28 cellular contexts compared by ENCODE assay signal in the genomic region with DNA sequence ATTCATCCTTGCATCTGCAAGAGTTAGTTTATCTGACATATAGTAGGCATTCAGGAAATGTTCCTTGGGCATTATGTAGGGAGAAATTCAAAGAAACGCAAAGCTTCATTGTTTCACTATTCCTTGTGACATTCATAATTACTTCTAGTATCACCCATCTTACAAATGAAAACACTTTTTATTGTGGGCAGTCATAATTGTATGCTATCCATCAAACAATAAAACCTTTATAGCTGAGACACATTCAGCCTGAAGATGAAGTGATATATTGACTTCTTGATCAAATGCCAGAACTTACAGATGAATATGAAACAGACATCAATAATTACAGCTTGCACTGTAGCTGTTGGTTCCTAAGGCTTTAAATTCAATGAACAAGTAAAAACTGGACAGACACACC.
"Had no signal": no experiment of that assay in that cellular context is flagged by ENCODE, and none has a peak within 500 bp of the region (broad histone marks: within the 10 kb centered on the region; RNA-seq: fewer than 3 reads in every experiment).

No MANE protein-coding gene starts in this region.

- DNase-seq: activated B cell treated with CpG ODN at 0.5 μM for 24 hours; activated CD4-positive, alpha-beta T cell treated with anti-CD3 and anti-CD28 coated beads for 1 hour; activated CD4-positive, alpha-beta T cell treated with anti-CD3 and anti-CD28 coated beads, Interleukin-2, amount 10 ng/mL, durations not matched to agents 24 days and 14 days; activated CD4-positive, alpha-beta T cell treated with anti-CD3 and anti-CD28 coated beads, Interleukin-2, amount 50 U/mL, for 48 hours; activated gamma-delta T cell; activated naive CD4-positive, alpha-beta T cell treated with anti-CD3 and anti-CD28 coated beads, Interleukin-2, amount 10 ng/mL, durations not matched to agents 7 days and 5 days; activated naive CD8-positive, alpha-beta T cell treated with anti-CD3 and anti-CD28 coated beads, Interleukin-2, amount 10 ng/mL, durations not matched to agents 7 days and 5 days; activated T-cell treated with anti-CD3 and anti-CD28 coated beads for 4 hours; activated T-cell treated with anti-CD3 and anti-CD28 coated beads, Interleukin-2, amount 50 U/mL, for 48 hours; adrenal gland; cerebellar nuclear complex; colonic mucosa; KG1; MV-4-11; NCI-H1092 treated with DMSO at 0.1 percent for 48 hours; NCI-H146; NCI-H187 treated with DMSO at 0.1 percent for 48 hours; NCI-H2081 treated with DMSO at 0.1 percent for 48 hours; NCI-H446; NCI-H524; NCI-H82; PC-3; SHP77; T-helper 17 cell; T-helper 9 cell had no signal

- H3K9me3 Mint-ChIP-seq: activated B cell treated with CpG ODN at 0.5 μM for 24 hours; activated CD4-positive, alpha-beta T cell treated with anti-CD3 and anti-CD28 coated beads, Interleukin-2, amount 10 ng/mL, durations not matched to agents 24 days and 14 days; activated naive CD4-positive, alpha-beta T cell treated with anti-CD3 and anti-CD28 coated beads, Interleukin-2, amount 10 ng/mL, durations not matched to agents 7 days and 5 days; activated naive CD8-positive, alpha-beta T cell treated with anti-CD3 and anti-CD28 coated beads, Interleukin-2, amount 10 ng/mL, durations not matched to agents 7 days and 5 days; activated T-helper 17 cell treated with anti-CD3 and anti-CD28 coated beads, Interleukin-2, amount 50 U/mL, for 72 hours; IgD-negative memory B cell had no signal

- H3K27me3 Mint-ChIP-seq: activated B cell treated with CpG ODN at 0.5 μM for 24 hours; activated CD4-positive, alpha-beta T cell treated with anti-CD3 and anti-CD28 coated beads, Interleukin-2, amount 10 ng/mL, durations not matched to agents 24 days and 14 days; activated naive CD4-positive, alpha-beta T cell treated with anti-CD3 and anti-CD28 coated beads, Interleukin-2, amount 10 ng/mL, durations not matched to agents 7 days and 5 days; activated naive CD8-positive, alpha-beta T cell treated with anti-CD3 and anti-CD28 coated beads, Interleukin-2, amount 10 ng/mL, durations not matched to agents 7 days and 5 days; activated T-helper 17 cell treated with anti-CD3 and anti-CD28 coated beads, Interleukin-2, amount 50 U/mL, for 72 hours; IgD-negative memory B cell; T-helper 17 cell had no signal

- ATAC-seq: activated T-helper 17 cell treated with anti-CD3 and anti-CD28 coated beads, Interleukin-2, amount 50 U/mL, for 72 hours; PC-3; T-helper 17 cell had no signal

- H3K4me3 ChIP-seq: adrenal gland, colonic mucosa, SJSA1 had no signal

- H3K9me3 ChIP-seq: adrenal gland, colonic mucosa, SJSA1 had no signal

- H3K4me3 Mint-ChIP-seq: activated B cell treated with CpG ODN at 0.5 μM for 24 hours; activated CD4-positive, alpha-beta T cell treated with anti-CD3 and anti-CD28 coated beads, Interleukin-2, amount 10 ng/mL, durations not matched to agents 24 days and 14 days; activated naive CD4-positive, alpha-beta T cell treated with anti-CD3 and anti-CD28 coated beads, Interleukin-2, amount 10 ng/mL, durations not matched to agents 7 days and 5 days; activated naive CD8-positive, alpha-beta T cell treated with anti-CD3 and anti-CD28 coated beads, Interleukin-2, amount 10 ng/mL, durations not matched to agents 7 days and 5 days; activated T-helper 17 cell treated with anti-CD3 and anti-CD28 coated beads, Interleukin-2, amount 50 U/mL, for 72 hours; IgD-negative memory B cell; T-helper 17 cell had no signal

- H3K27ac ChIP-seq: adrenal gland, colonic mucosa, SJSA1 had no signal

- H3K36me3 ChIP-seq: colonic mucosa had no signal

- H3K4me1 Mint-ChIP-seq: activated B cell treated with CpG ODN at 0.5 μM for 24 hours; activated CD4-positive, alpha-beta T cell treated with anti-CD3 and anti-CD28 coated beads, Interleukin-2, amount 10 ng/mL, durations not matched to agents 24 days and 14 days; activated naive CD4-positive, alpha-beta T cell treated with anti-CD3 and anti-CD28 coated beads, Interleukin-2, amount 10 ng/mL, durations not matched to agents 7 days and 5 days; activated naive CD8-positive, alpha-beta T cell treated with anti-CD3 and anti-CD28 coated beads, Interleukin-2, amount 10 ng/mL, durations not matched to agents 7 days and 5 days; activated T-helper 17 cell treated with anti-CD3 and anti-CD28 coated beads, Interleukin-2, amount 50 U/mL, for 72 hours; IgD-negative memory B cell; T-helper 17 cell had no signal

- H3K27me3 ChIP-seq: adrenal gland, colonic mucosa, SJSA1 had no signal

- H3K4me1 ChIP-seq: adrenal gland, colonic mucosa had no signal

- H3K27ac Mint-ChIP-seq: activated B cell treated with CpG ODN at 0.5 μM for 24 hours; activated CD4-positive, alpha-beta T cell treated with anti-CD3 and anti-CD28 coated beads, Interleukin-2, amount 10 ng/mL, durations not matched to agents 24 days and 14 days; activated naive CD4-positive, alpha-beta T cell treated with anti-CD3 and anti-CD28 coated beads, Interleukin-2, amount 10 ng/mL, durations not matched to agents 7 days and 5 days; activated naive CD8-positive, alpha-beta T cell treated with anti-CD3 and anti-CD28 coated beads, Interleukin-2, amount 10 ng/mL, durations not matched to agents 7 days and 5 days; activated T-helper 17 cell treated with anti-CD3 and anti-CD28 coated beads, Interleukin-2, amount 50 U/mL, for 72 hours; IgD-negative memory B cell; T-helper 17 cell had no signal
